Comparison of ENCODE assay signal across 27 cellular contexts in genomic region chr1:180786633-180787032, GRCh38.
"Had no signal": no experiment of that assay in that cellular context is flagged by ENCODE, and none has a peak within 500 bp of the region (broad histone marks: within the 10 kb centered on the region; RNA-seq: fewer than 3 reads in every experiment).

No MANE protein-coding gene starts in this region.

- H3K27me3 ChIP-seq: hepatocyte, left lung, sigmoid colon, transverse colon had no signal

- H3K4me3 ChIP-seq: coronary artery, hepatocyte, left lung, lung, sigmoid colon, smooth muscle cell, transverse colon had no signal

- H3K27ac ChIP-seq: coronary artery, hepatocyte, left lung, sigmoid colon, transverse colon had no signal

- H3K9me3 Mint-ChIP-seq: activated CD4-positive, alpha-beta memory T cell treated with anti-CD3 and anti-CD28 coated beads for 36 hours; activated naive CD4-positive, alpha-beta T cell treated with anti-CD3 and anti-CD28 coated beads for 36 hours; activated naive CD8-positive, alpha-beta T cell treated with anti-CD3 and anti-CD28 coated beads, Interleukin-2, amount 10 ng/mL, durations not matched to agents 7 days and 5 days; activated T-cell treated with anti-CD3 and anti-CD28 coated beads, Interleukin-2, amount 50 U/mL, for 72 hours; immature natural killer cell; natural killer cell treated with Interleukin-12 subunit alpha and Interleukin-12 subunit beta and Interleukin-15 and Interleukin-18, amount 100 ng/mL, for 72 hours; stimulated activated naive B cell treated with anti-CD40 and anti-IgM and Interleukin-4, amounts not matched to agents 10 μg/mL and 1 μg/mL and 100 μg/mL, for 72 hours had no signal

- H2AFZ ChIP-seq: hepatocyte had no signal

- H3K27me3 Mint-ChIP-seq: activated CD4-positive, alpha-beta memory T cell treated with anti-CD3 and anti-CD28 coated beads for 36 hours; activated naive CD8-positive, alpha-beta T cell treated with anti-CD3 and anti-CD28 coated beads, Interleukin-2, amount 10 ng/mL, durations not matched to agents 7 days and 5 days; natural killer cell treated with Interleukin-12 subunit alpha and Interleukin-12 subunit beta and Interleukin-15 and Interleukin-18, amount 100 ng/mL, for 72 hours; stimulated activated naive B cell treated with anti-CD40 and anti-IgM and Interleukin-4, amounts not matched to agents 10 μg/mL and 1 μg/mL and 100 μg/mL, for 72 hours had no signal

- ATAC-seq: activated T-cell treated with anti-CD3 and anti-CD28 coated beads, Interleukin-2, amount 50 U/mL, for 72 hours; left lung; natural killer cell treated with Interleukin-12 subunit alpha and Interleukin-12 subunit beta and Interleukin-15 and Interleukin-18, amount 100 ng/mL, for 72 hours; stimulated activated naive B cell treated with anti-CD40 and anti-IgM and Interleukin-4, amounts not matched to agents 10 μg/mL and 1 μg/mL and 100 μg/mL, for 72 hours had no signal

- H3K4me1 ChIP-seq: left lung, transverse colon had no signal

- H3K9me3 ChIP-seq: left lung, sigmoid colon, transverse colon had no signal

- H3K27ac Mint-ChIP-seq: activated CD4-positive, alpha-beta memory T cell treated with anti-CD3 and anti-CD28 coated beads for 36 hours; activated naive CD4-positive, alpha-beta T cell treated with anti-CD3 and anti-CD28 coated beads for 36 hours; activated naive CD8-positive, alpha-beta T cell treated with anti-CD3 and anti-CD28 coated beads, Interleukin-2, amount 10 ng/mL, durations not matched to agents 7 days and 5 days; activated T-cell treated with anti-CD3 and anti-CD28 coated beads, Interleukin-2, amount 50 U/mL, for 72 hours; mesothelial cell of epicardium; natural killer cell treated with Interleukin-12 subunit alpha and Interleukin-12 subunit beta and Interleukin-15 and Interleukin-18, amount 100 ng/mL, for 72 hours; stimulated activated naive B cell treated with anti-CD40 and anti-IgM and Interleukin-4, amounts not matched to agents 10 μg/mL and 1 μg/mL and 100 μg/mL, for 72 hours had no signal

- H3K4me2 ChIP-seq: hepatocyte, smooth muscle cell had no signal

- H3K36me3 ChIP-seq: left lung, sigmoid colon had no signal

- H3K4me3 Mint-ChIP-seq: activated CD4-positive, alpha-beta memory T cell treated with anti-CD3 and anti-CD28 coated beads for 36 hours; activated naive CD4-positive, alpha-beta T cell treated with anti-CD3 and anti-CD28 coated beads for 36 hours; activated naive CD8-positive, alpha-beta T cell treated with anti-CD3 and anti-CD28 coated beads, Interleukin-2, amount 10 ng/mL, durations not matched to agents 7 days and 5 days; activated T-cell treated with anti-CD3 and anti-CD28 coated beads, Interleukin-2, amount 50 U/mL, for 72 hours; immature natural killer cell; mesothelial cell of epicardium; natural killer cell treated with Interleukin-12 subunit alpha and Interleukin-12 subunit beta and Interleukin-15 and Interleukin-18, amount 100 ng/mL, for 72 hours; stimulated activated naive B cell treated with anti-CD40 and anti-IgM and Interleukin-4, amounts not matched to agents 10 μg/mL and 1 μg/mL and 100 μg/mL, for 72 hours had no signal

- DNase-seq: activated CD4-positive, alpha-beta memory T cell treated with anti-CD3 and anti-CD28 coated beads for 36 hours; activated CD4-positive, alpha-beta T cell treated with anti-CD3 and anti-CD28 coated beads for 4 hours; activated CD4-positive, CD25-positive, alpha-beta regulatory T cell; activated effector memory CD4-positive, alpha-beta T cell treated with Interleukin-2 at 50 U/mL for 16 hours; activated naive CD4-positive, alpha-beta T cell treated with anti-CD3 and anti-CD28 coated beads for 36 hours; activated naive CD8-positive, alpha-beta T cell treated with anti-CD3 and anti-CD28 coated beads, Interleukin-2, amount 10 ng/mL, durations not matched to agents 7 days and 5 days; activated T-cell treated with anti-CD3 and anti-CD28 coated beads, Interleukin-2, amount 50 U/mL, for 72 hours; amniotic stem cell; cerebellar nuclear complex; foreskin melanocyte; glutamatergic neuron; immature natural killer cell; left lung; nucleus accumbens; sigmoid colon; stimulated activated CD4-positive, alpha-beta T cell treated with anti-CD3 and anti-CD28 coated beads, Interleukin-15, amount 100 ng/mL, for 24 hours; stimulated activated CD8-positive, alpha-beta memory T cell treated with anti-CD3 and anti-CD28 coated beads, Interleukin-4, amount 100 ng/mL, for 48 hours; stimulated activated naive B cell treated with anti-CD40 and anti-IgM and Interleukin-4, amounts not matched to agents 10 μg/mL and 1 μg/mL and 100 μg/mL, for 72 hours; T-helper 1 cell; T-helper 9 cell; transverse colon had no signal
